8 cellular contexts compared by ENCODE assay signal in genomic region chr12:132710422-132711168, GRCh38. TPM values are rescaled to one million over a fixed set of nuclear protein-coding genes. Genes with fewer than 3 reads are reported as not detected.
A peak's percentile ranks its signal among the peaks of the same experiment; 100 is the strongest.
DNase-seq lines count a peak whose midpoint lies in the region; ATAC-seq and TF ChIP-seq lines count a peak whose summit lies in the region.

TSS of gene PGAM5 (plus strand) at chr12:132710842. CDS start at chr12:132710877, 35 bp downstream.

- peak within 1 kb of the TSS; percentile 90 for H3K27ac ChIP-seq in RWPE1

- no peaks in the 10 kb centered on the region for H3K27me3 Mint-ChIP-seq in natural killer cell treated with Interleukin-12 subunit alpha and Interleukin-12 subunit beta and Interleukin-15 and Interleukin-18, amount 100 ng/mL, for 72 hours

- H3K4me1 Mint-ChIP-seq in natural killer cell treated with Interleukin-12 subunit alpha and Interleukin-12 subunit beta and Interleukin-15 and Interleukin-18, amount 100 ng/mL, for 72 hours (ENCODE audit: low read depth in 2 of 2): peaks cover 5 to 18% of the 10 kb centered on the region in 2 donors

- H3K4me3 Mint-ChIP-seq in natural killer cell treated with Interleukin-12 subunit alpha and Interleukin-12 subunit beta and Interleukin-15 and Interleukin-18, amount 100 ng/mL, for 72 hours: peak within 1 kb of the TSS; percentile 91

- TF ChIP-seq CTCF in RWPE1 (conservative IDR thresholded peaks at IDR 0.05; ENCODE audit: low read depth): no peak

- H3K27ac Mint-ChIP-seq in natural killer cell treated with Interleukin-12 subunit alpha and Interleukin-12 subunit beta and Interleukin-15 and Interleukin-18, amount 100 ng/mL, for 72 hours: peak within 1 kb of the TSS; percentile 64 to 83

- POLR2A ChIA-PET in RWPE1 (lab: Yijun Ruan, JAX; ENCODE audit: low non-redundant PET): no interaction called here

- no peaks in the 10 kb centered on the region for H3K36me3 Mint-ChIP-seq in natural killer cell treated with Interleukin-12 subunit alpha and Interleukin-12 subunit beta and Interleukin-15 and Interleukin-18, amount 100 ng/mL, for 72 hours

- ATAC-seq in natural killer cell treated with Interleukin-12 subunit alpha and Interleukin-12 subunit beta and Interleukin-15 and Interleukin-18, amount 100 ng/mL, for 72 hours: peak; percentile 96

- H3K9me3 Mint-ChIP-seq in natural killer cell treated with Interleukin-12 subunit alpha and Interleukin-12 subunit beta and Interleukin-15 and Interleukin-18, amount 100 ng/mL, for 72 hours: no peaks in the 10 kb centered on the region

- CTCF ChIA-PET in RWPE1 (lab: Yijun Ruan, JAX): interaction anchor here (0.9 kb wide), 1 partner anchor 31 kb away, joined by 3 read pairs; no protein-coding TSS in a partner anchor

- peak; percentile 80 for DNase-seq in EL
- DNase-seq in GOT3 (lab: John Stamatoyannopoulos, UW): peak; percentile 25
- peak; percentile 73 to 75 for DNase-seq in Kasumi-1 (lab: John Stamatoyannopoulos, UW)
- peak; percentile 77 for DNase-seq in RWPE1 (ENCODE audit: low spot score)
- DNase-seq in activated T-helper 1 cell treated with anti-CD3 and anti-CD28 coated beads, Interleukin-2, amount 50 U/mL, for 16 hours (ENCODE audit: low read depth in 1 of 2, low spot score in 1 of 2): peak; percentile 84 to 91
- peak; percentile 58 for DNase-seq in fibroblast of peridontal ligament (ENCODE audit: extremely low read depth)
- peak; percentile 93 for DNase-seq in natural killer cell treated with Interleukin-12 subunit alpha and Interleukin-12 subunit beta and Interleukin-15 and Interleukin-18, amount 100 ng/mL, for 72 hours (ENCODE audit: low spot score)
- DNase-seq in stimulated activated naive CD4-positive, alpha-beta T cell treated with Interleukin-2 at 50 U/mL for 16 hours (lab: John Stamatoyannopoulos, UW): peak; percentile 89

RNA-seq across cellular contexts. Expression of gene PGAM5, which starts in this region (rescaled TPM):
- 100 to 1,000 TPM in 1 of 2 donors, 10 to 100 TPM in 1; 54.9 to 114 TPM for total RNA-seq in natural killer cell treated with Interleukin-12 subunit alpha and Interleukin-12 subunit beta and Interleukin-15 and Interleukin-18, amount 100 ng/mL, for 72 hours

Comparison
In these comparisons a context has a peak if more than half of its experiments do, and no peak if none do; other contexts are left out.
1. Peak in every context shown above with its lines: DNase-seq, ATAC-seq and H3K27ac ChIP-seq.
2. DNase-seq: peak in every context shown above with its lines; median percentile 93 in natural killer cell treated with Interleukin-12 subunit alpha and Interleukin-12 subunit beta and Interleukin-15 and Interleukin-18, amount 100 ng/mL, for 72 hours; 89 in stimulated activated naive CD4-positive, alpha-beta T cell treated with Interleukin-2 at 50 U/mL for 16 hours; 88 in activated T-helper 1 cell treated with anti-CD3 and anti-CD28 coated beads, Interleukin-2, amount 50 U/mL, for 16 hours; 80 in EL; 77 in RWPE1; 74 in Kasumi-1; 58 in fibroblast of peridontal ligament; 25 in GOT3.